In the genomic region with DNA sequence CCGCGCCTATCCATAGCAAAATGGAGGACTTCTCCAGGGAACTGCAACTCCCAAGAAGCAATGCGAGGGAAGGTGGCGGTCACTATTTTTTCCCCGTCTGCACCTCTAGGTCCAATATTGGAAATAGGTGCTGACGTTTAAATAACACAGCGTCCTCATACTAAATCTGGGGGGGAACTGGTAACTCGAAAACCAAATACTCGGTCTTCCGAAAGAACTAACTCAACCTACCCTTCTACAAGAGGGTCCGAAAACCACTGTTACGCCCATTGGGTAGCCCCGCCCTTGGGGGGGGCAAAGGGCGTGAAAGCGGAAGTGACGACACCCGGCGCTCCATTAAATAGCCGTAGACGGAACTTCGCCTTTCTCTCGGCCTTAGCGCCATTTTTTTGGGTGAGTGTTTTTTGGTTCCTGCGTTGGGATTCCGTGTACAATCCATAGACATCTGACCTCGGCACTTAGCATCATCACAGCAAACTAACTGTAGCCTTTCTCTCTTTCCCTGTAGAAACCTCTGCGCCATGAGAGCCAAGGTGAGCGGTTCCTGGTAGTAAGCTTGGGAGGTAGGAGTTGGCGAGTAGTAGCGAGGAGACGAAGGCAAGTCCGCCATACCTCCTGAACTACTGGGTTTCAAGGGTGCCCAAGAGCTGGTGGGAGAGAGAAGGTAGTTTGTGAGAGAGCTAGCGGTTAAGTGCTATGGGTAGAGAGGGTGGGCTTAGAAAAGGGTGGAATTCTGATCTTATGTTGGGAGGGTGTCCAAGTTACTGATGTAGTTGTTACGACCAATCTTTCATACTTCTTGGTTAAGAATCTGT, we compare ENCODE assay signal across 8 cellular contexts. TPM values are rescaled to one million over a fixed set of nuclear protein-coding genes. Genes with fewer than 3 reads are reported as not detected.
DNase-seq lines count a peak whose midpoint lies in the region; TF ChIP-seq lines count a peak whose summit lies in the region.

RPL41 (plus strand) TSS at position 367 of the 815 bp plus-strand sequence.

- H3K9me3 Mint-ChIP-seq in HFFc6 = peaks cover 7% of the 10 kb centered on the region; the same call in 1 of the 2 replicates
- H3K9me3 Mint-ChIP-seq in activated naive CD4-positive, alpha-beta T cell treated with anti-CD3 and anti-CD28 coated beads, Interleukin-2, amount 50 U/mL, for 24 hours = no peaks in the 10 kb centered on the region

- 1% methylated on average over 34 of the region's 34 CpGs for WGBS in testis, 2 donors

- H2AFZ ChIP-seq in osteoblast (ENCODE audit: low read length) = peak within 1 kb of the TSS; percentile 93

- intact Hi-C loops in testis (cut with DNase I; ENCODE audit: low total_unique reads) = no loop called here

- peak within 1 kb of the TSS; percentile 95 for H3K4me3 Mint-ChIP-seq in HFFc6
- peak within 1 kb of the TSS; percentile 95 for H3K4me3 Mint-ChIP-seq in activated naive CD4-positive, alpha-beta T cell treated with anti-CD3 and anti-CD28 coated beads, Interleukin-2, amount 50 U/mL, for 24 hours

- H3K4me1 ChIP-seq in osteoblast (ENCODE audit: insufficient read depth, low read length) (peaks cover 29% of the 10 kb centered on the region), testis (peaks cover 19% of the 10 kb centered on the region)

- H3K4me1 Mint-ChIP-seq in HFFc6 (ENCODE audit: low read depth) = peaks cover 36% of the 10 kb centered on the region
- H3K4me1 Mint-ChIP-seq in activated naive CD4-positive, alpha-beta T cell treated with anti-CD3 and anti-CD28 coated beads, Interleukin-2, amount 50 U/mL, for 24 hours = peaks cover 20% of the 10 kb centered on the region

- H3K27ac ChIP-seq in osteoblast (ENCODE audit: low read depth, low read length) = peak within 1 kb of the TSS; percentile 91
- peak within 1 kb of the TSS; percentile 89 to 91 for H3K27ac ChIP-seq in testis

- peaks cover 16% of the 10 kb centered on the region for H4K20me1 ChIP-seq in osteoblast (ENCODE audit: insufficient read depth, low read length)

- TF ChIP-seq POLR2A in testis (IDR thresholded peaks at IDR 0.05) = peak; percentile 85

- TF ChIP-seq CTCF in HFFc6 (IDR thresholded peaks at IDR 0.05) (no peak), osteoblast (IDR thresholded peaks at IDR 0.05; ENCODE audit: extremely low read depth, low read depth, low read length) (no peak), testis (IDR thresholded peaks at IDR 0.05) (peak in 1 of 3 experiments; percentile 36)

- H3K36me3 Mint-ChIP-seq in HFFc6 (ENCODE audit: low read depth) = peaks cover 38% of the 10 kb centered on the region
- H3K36me3 Mint-ChIP-seq in activated naive CD4-positive, alpha-beta T cell treated with anti-CD3 and anti-CD28 coated beads, Interleukin-2, amount 50 U/mL, for 24 hours = peaks cover 21% of the 10 kb centered on the region

- peaks cover 30% of the 10 kb centered on the region for H3K79me2 ChIP-seq in osteoblast (ENCODE audit: insufficient read depth, low read length)

- H3K4me3 ChIP-seq in osteoblast (ENCODE audit: insufficient read depth, low read length) (peak within 1 kb of the TSS; percentile 85), testis (peak within 1 kb of the TSS; percentile 71 to 90)

- H3K27ac Mint-ChIP-seq in HFFc6 = peak within 1 kb of the TSS; percentile 98
- H3K27ac Mint-ChIP-seq in activated naive CD4-positive, alpha-beta T cell treated with anti-CD3 and anti-CD28 coated beads, Interleukin-2, amount 50 U/mL, for 24 hours = peak within 1 kb of the TSS; percentile 95

- H3K9me3 ChIP-seq in osteoblast (ENCODE audit: low read depth, low read length) (no peaks in the 10 kb centered on the region), testis (no peaks in the 10 kb centered on the region)

- H3K36me3 ChIP-seq in osteoblast (ENCODE audit: insufficient read depth, low read length) (peaks cover 40% of the 10 kb centered on the region), testis (ENCODE audit: low read depth, missing control alignments) (no peaks in the 10 kb centered on the region)

- peaks cover 19% of the 10 kb centered on the region for H3K27me3 Mint-ChIP-seq in HFFc6 (ENCODE audit: insufficient read depth)
- H3K27me3 Mint-ChIP-seq in activated naive CD4-positive, alpha-beta T cell treated with anti-CD3 and anti-CD28 coated beads, Interleukin-2, amount 50 U/mL, for 24 hours = no peaks in the 10 kb centered on the region

- H3K4me2 ChIP-seq in osteoblast (ENCODE audit: insufficient read depth, low read length) = peak within 1 kb of the TSS; percentile 99

- H3K27me3 ChIP-seq in osteoblast (ENCODE audit: insufficient read depth, low read length) (no peaks in the 10 kb centered on the region), testis (no peaks in the 10 kb centered on the region)

- DNase-seq in GDM1 (lab: John Stamatoyannopoulos, UW) (peak; percentile 84), HFFc6 (peak; percentile 83), NCI-H1105 (lab: John Stamatoyannopoulos, UW) (peak; percentile 74), SKM-1 (lab: John Stamatoyannopoulos, UW; ENCODE audit: unreplicated experiment) (peak; percentile 67), glomerular visceral epithelial cell (ENCODE audit: extremely low spot score) (peak; percentile 92), osteoblast (ENCODE audit: insufficient read length, low spot score, missing footprints) (peak; percentile 93), testis (peak; percentile 98)

RNA-seq across cellular contexts. Expression of gene RPL41, which starts in this region (rescaled TPM):
- 1,000 to 10,000 TPM; 2,722 to 3,464 (median 3,292) TPM for total RNA-seq in HFFc6 (2021; fragmentation: NEBNext Ultra II Directional; extraction: Animal tissue kit (Norgen Biotek cat#: 25700))
- total RNA-seq in osteoblast (1,930 and 2,844 TPM in 2 replicates), testis (1,000 to 10,000 TPM; 1,066 to 1,985 TPM)
- 2,323 TPM for polyA plus RNA-seq in testis (ENCODE audit: insufficient read depth, low read depth, low replicate concordance)

Comparison
In these comparisons a context has a peak if more than half of its experiments do, and no peak if none do; other contexts are left out.
1. Peak in every context shown above with its lines: DNase-seq, H3K4me3 ChIP-seq and H3K27ac ChIP-seq.